ENCODE assay signal across 8 cellular contexts in the genomic region with DNA sequence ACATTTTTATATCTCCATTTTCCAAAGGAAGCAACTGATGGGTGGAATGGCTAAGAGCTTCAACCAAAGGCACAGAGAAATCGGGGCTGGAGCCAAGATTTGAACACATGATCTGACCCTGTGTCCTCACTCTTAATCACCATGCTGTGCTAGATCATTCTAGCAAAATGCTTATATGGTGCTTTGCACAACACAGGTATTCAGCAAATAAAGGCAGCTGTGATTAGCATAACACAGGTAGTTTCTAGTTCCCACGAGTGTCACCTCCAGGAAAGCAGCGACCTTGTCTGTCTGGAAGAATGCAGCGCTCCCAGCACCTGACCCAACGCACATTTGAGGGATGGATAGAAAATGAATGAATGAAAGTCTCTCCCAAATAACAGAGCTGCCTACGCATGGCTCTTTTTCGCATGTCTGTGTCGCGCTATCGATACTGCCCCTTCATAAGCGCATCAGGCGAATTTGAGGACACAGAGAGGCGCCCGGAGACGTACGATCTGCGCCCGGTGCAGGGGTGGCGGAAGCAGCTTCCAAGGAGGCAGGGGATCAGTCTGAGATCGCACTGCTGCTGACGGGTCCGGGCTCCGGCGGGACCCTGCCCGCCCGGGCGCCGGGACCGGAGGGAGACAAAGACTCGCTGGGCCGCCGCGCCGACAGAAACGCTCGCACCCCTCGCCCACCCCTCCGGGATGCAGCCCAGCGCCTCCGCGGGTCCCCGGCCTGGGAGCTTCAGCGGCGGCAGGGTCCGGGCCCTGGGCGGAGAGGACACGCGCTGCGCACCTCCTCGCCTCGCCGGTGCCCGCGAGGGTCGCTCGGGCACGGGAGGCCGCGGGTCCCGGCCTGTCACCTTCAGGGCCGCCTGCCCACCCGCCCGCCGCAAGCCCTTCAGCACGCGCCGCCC. TPM values are rescaled to one million over a fixed set of nuclear protein-coding genes. Genes with fewer than 3 reads are reported as not detected.
DNase-seq lines count a peak whose midpoint lies in the region; ATAC-seq and TF ChIP-seq lines count a peak whose summit lies in the region.

No MANE protein-coding gene starts in this region.

- TSS peak; percentile 56 for BruUV-seq in OCI-LY7 (replicated peaks; lab: Mats Ljungman, UMichigan)

- peak; percentile 48 for DNase-seq in NCI-H82 (lab: John Stamatoyannopoulos, UW)
- DNase-seq in NCI-H82 treated with DMSO at 0.1 percent for 48 hours (lab: John Stamatoyannopoulos, UW; ENCODE audit: unreplicated experiment): no peak
- peak; percentile 51 for DNase-seq in OCI-LY7 (ENCODE audit: low spot score)
- no peak for DNase-seq in breast epithelium (ENCODE audit: low spot score in 2 of 2)
- no peak for DNase-seq in left lobe of liver (ENCODE audit: low spot score)
- DNase-seq in stimulated activated effector memory CD8-positive, alpha-beta T cell treated with anti-CD3 and anti-CD28 coated beads, Interleukin-12 subunit alpha, Interleukin-12 subunit beta, amount 100 ng/mL, for 72 hours (ENCODE audit: low spot score in 2 of 2): peak; percentile 9 to 67
- no peak for DNase-seq in SKM-1 (lab: John Stamatoyannopoulos, UW; ENCODE audit: unreplicated experiment)

- peak overlapping the region; percentile 72 for H3K4me3 Mint-ChIP-seq in stimulated activated effector memory CD8-positive, alpha-beta T cell treated with anti-CD3 and anti-CD28 coated beads, Interleukin-12 subunit alpha, Interleukin-12 subunit beta, amount 100 ng/mL, for 72 hours

- H3K4me3 ChIP-seq in OCI-LY7 (ENCODE audit: low read depth, low read length, poor library complexity, severe bottlenecking) (peak overlapping the region; percentile 98), breast epithelium (peak overlapping the region; percentile 77 to 96 (median 95))

- H3K4me2 ChIP-seq in OCI-LY7 (ENCODE audit: low read length): peak overlapping the region; percentile 100

- peaks cover 4% of the 10 kb centered on the region for H3K36me3 Mint-ChIP-seq in stimulated activated effector memory CD8-positive, alpha-beta T cell treated with anti-CD3 and anti-CD28 coated beads, Interleukin-12 subunit alpha, Interleukin-12 subunit beta, amount 100 ng/mL, for 72 hours

- H3K4me1 ChIP-seq in OCI-LY7 (ENCODE audit: insufficient read depth, low read length, poor library complexity, severe bottlenecking) (peaks cover 47% of the 10 kb centered on the region), breast epithelium (no peaks in the 10 kb centered on the region)

- H3K9me2 ChIP-seq in OCI-LY7 (ENCODE audit: insufficient read depth, low read length): no peaks in the 10 kb centered on the region

- H3K27me3 ChIP-seq in breast epithelium: no peaks in the 10 kb centered on the region

- H3K4me1 Mint-ChIP-seq in stimulated activated effector memory CD8-positive, alpha-beta T cell treated with anti-CD3 and anti-CD28 coated beads, Interleukin-12 subunit alpha, Interleukin-12 subunit beta, amount 100 ng/mL, for 72 hours: peaks cover 46% of the 10 kb centered on the region

- H3K36me3 ChIP-seq in OCI-LY7 (ENCODE audit: insufficient read depth, low read length): peaks cover 4% of the 10 kb centered on the region; the same call in 1 of the 2 replicates
- H3K36me3 ChIP-seq in breast epithelium: no peaks in the 10 kb centered on the region

- POLR2A ChIA-PET in OCI-LY7 (lab: Charles Lee): interaction anchor here (1.5 kb wide), 1 partner anchor 29 kb away, joined by 3 read pairs; no protein-coding TSS in a partner anchor

- ATAC-seq in HG02571 (IDR thresholded peaks at IDR 0.05; ENCODE audit: unreplicated experiment): peak; percentile 17
- peak; percentile 13 for ATAC-seq in left lobe of liver
- peak; percentile 51 for ATAC-seq in stimulated activated effector memory CD8-positive, alpha-beta T cell treated with anti-CD3 and anti-CD28 coated beads, Interleukin-12 subunit alpha, Interleukin-12 subunit beta, amount 100 ng/mL, for 72 hours

- H4K20me1 ChIP-seq in OCI-LY7 (ENCODE audit: insufficient read depth, low read length): peaks cover 11% of the 10 kb centered on the region; the same call in 1 of the 2 replicates

- peaks cover 7% of the 10 kb centered on the region; the same call in 1 of the 2 replicates for H3K9me3 ChIP-seq in OCI-LY7 (ENCODE audit: low read length)
- H3K9me3 ChIP-seq in breast epithelium: no peaks in the 10 kb centered on the region

- H3K27ac ChIP-seq in OCI-LY7 (ENCODE audit: low read depth, low read length, poor library complexity, severe bottlenecking) (peak overlapping the region; percentile 30), breast epithelium (peak overlapping the region; percentile 84 to 96)

- no peak for TF ChIP-seq POLR2A in breast epithelium (IDR thresholded peaks at IDR 0.05)

- H3K79me2 ChIP-seq in OCI-LY7 (ENCODE audit: insufficient read depth, low read depth, low read length): peaks cover 52% of the 10 kb centered on the region

- no peak overlapping the region for H2AFZ ChIP-seq in OCI-LY7 (ENCODE audit: low read length)

- no peak overlapping the region for H3K27ac Mint-ChIP-seq in stimulated activated effector memory CD8-positive, alpha-beta T cell treated with anti-CD3 and anti-CD28 coated beads, Interleukin-12 subunit alpha, Interleukin-12 subunit beta, amount 100 ng/mL, for 72 hours

- H3K9me3 Mint-ChIP-seq in stimulated activated effector memory CD8-positive, alpha-beta T cell treated with anti-CD3 and anti-CD28 coated beads, Interleukin-12 subunit alpha, Interleukin-12 subunit beta, amount 100 ng/mL, for 72 hours: no peaks in the 10 kb centered on the region

- CTCF ChIA-PET in OCI-LY7 (lab: Charles Lee; ENCODE audit: unreplicated experiment): no interaction called here

- TF ChIP-seq CTCF in OCI-LY7 (conservative IDR thresholded peaks at IDR 0.05; ENCODE audit: low read length): no peak
- TF ChIP-seq CTCF in breast epithelium (IDR thresholded peaks at IDR 0.05): no peak

- intact Hi-C loops in OCI-LY7 (cut with micrococcal nuclease; ENCODE audit: unreplicated experiment): loop anchor here (1.0 kb wide), 1 partner anchor 26 kb away; no protein-coding TSS in a partner anchor
- intact Hi-C loops in breast epithelium (cut with DNase I; ENCODE audit: low total_unique reads): no loop called here

RNA-seq across cellular contexts. Expression of gene EPS15L1, which starts 0.6 kb away (rescaled TPM):
- 22.4 and 28.1 TPM in 2 replicates for total RNA-seq in OCI-LY7 (2014; rRNA removed; shearing (Covaris generic))
- total RNA-seq in OCI-LY7 (2022) (67.0 and 67.1 TPM in 2 replicates), breast epithelium (10 to 100 TPM; 17.3 to 40.2 (median 31.8) TPM), left lobe of liver (17.2 TPM)

RNA-seq across cellular contexts. Expression of gene CALR3, which starts 24.8 kb away (rescaled TPM):
- total RNA-seq in OCI-LY7 (2014; rRNA removed; shearing (Covaris generic)): not detected in 2 replicates
- total RNA-seq in OCI-LY7 (2022): not detected in 2 replicates
- not detected for total RNA-seq in breast epithelium
- total RNA-seq in left lobe of liver: not detected

RNA-seq across cellular contexts. Expression of gene C19orf44, which starts 25.0 kb away (rescaled TPM):
- total RNA-seq in OCI-LY7 (2014; rRNA removed; shearing (Covaris generic)): 5.2 and 6.8 TPM in 2 replicates
- total RNA-seq in OCI-LY7 (2022) (7.6 and 8.4 TPM in 2 replicates), breast epithelium (10 to 100 TPM in 1 of 3 donors, 1 to 10 TPM in 2; 5.9 to 11.1 (median 6.4) TPM), left lobe of liver (2.4 TPM)

Comparison
In these comparisons a context has a peak if more than half of its experiments do, and no peak if none do; other contexts are left out.
1. DNase-seq: peak in NCI-H82 (single experiment), OCI-LY7 (single experiment) and stimulated activated effector memory CD8-positive, alpha-beta T cell treated with anti-CD3 and anti-CD28 coated beads, Interleukin-12 subunit alpha, Interleukin-12 subunit beta, amount 100 ng/mL, for 72 hours (2 of 2); none in NCI-H82 treated with DMSO at 0.1 percent for 48 hours (single experiment), breast epithelium (0 of 2), left lobe of liver (single experiment) and SKM-1 (single experiment).
2. Peak in every context shown above with its lines, with median percentiles within 50 percentile points of each other: ATAC-seq.